In genomic region chr3:147184794-147185193, GRCh38 we compare ENCODE assay signal across 1 cellular context.
TF ChIP-seq lines count a peak whose summit lies in the region.

No MANE protein-coding gene starts in this region.

TF ChIP-seq in HepG2, 621 proteins besides CTCF, POLR2A, EP300 and RAD21 (continued from another document and continues in another):
- TF ChIP-seq ZBTB37 (CRISPR knock-in tag; IDR thresholded peaks at IDR 0.05) (peak; percentile 77; the same call in 1 of the 2 replicates), SYNCRIP (IDR thresholded peaks at IDR 0.05; ENCODE audit: insufficient read depth, low read depth, low read length) (no peak), ZNF280D (CRISPR knock-in tag; IDR thresholded peaks at IDR 0.05) (peak; percentile 93; the same call in 1 of the 2 replicates), JUN (CRISPR knock-in tag; IDR thresholded peaks at IDR 0.05) (0 out of 2 replicates have a peak, but pooled peaks have one; percentile 33), KLF9 (CRISPR knock-in tag; IDR thresholded peaks at IDR 0.05; ENCODE audit: low read depth) (no peak), ZNF331 (CRISPR knock-in tag; IDR thresholded peaks at IDR 0.05) (peak; percentile 79), REPIN1 (CRISPR knock-in tag; IDR thresholded peaks at IDR 0.05; ENCODE audit: borderline replicate concordance, low read depth) (peak; percentile 67; the same call in 1 of the 2 replicates), BHLHE40 (IDR thresholded peaks at IDR 0.05; ENCODE audit: low read length) (peak; percentile 20; the same call in 1 of the 2 replicates), ZNF768 (CRISPR knock-in tag; IDR thresholded peaks at IDR 0.05) (no peak), ZNF513 (CRISPR knock-in tag; conservative IDR thresholded peaks at IDR 0.05) (no peak), ZC3H13 (CRISPR knock-in tag; IDR thresholded peaks at IDR 0.05) (no peak), KMT2B (CRISPR knock-in tag; IDR thresholded peaks at IDR 0.05) (no peak), GFI1 (CRISPR knock-in tag; IDR thresholded peaks at IDR 0.05; ENCODE audit: borderline replicate concordance) (peak; percentile 86; the same call in 1 of the 2 replicates), MTF1 (CRISPR knock-in tag; IDR thresholded peaks at IDR 0.05) (no peak), ZNF263 (CRISPR knock-in tag; IDR thresholded peaks at IDR 0.05) (no peak), SP2 (CRISPR knock-in tag; IDR thresholded peaks at IDR 0.05) (no peak), FOXP1 (IDR thresholded peaks at IDR 0.05) (no peak), FOXP1 (CRISPR knock-in tag; IDR thresholded peaks at IDR 0.05) (peak; percentile 81), ZNF574 (CRISPR knock-in tag; IDR thresholded peaks at IDR 0.05) (peak; percentile 57), NR2F6 (IDR thresholded peaks at IDR 0.05) (peak; percentile 94), NR2F6 (CRISPR knock-in tag; IDR thresholded peaks at IDR 0.05) (peak; percentile 96), ZNF501 (CRISPR knock-in tag; IDR thresholded peaks at IDR 0.05) (no peak; the same call in 1 of the 2 replicates), ZNF777 (CRISPR knock-in tag; IDR thresholded peaks at IDR 0.05) (no peak), MEIS1 (CRISPR knock-in tag; IDR thresholded peaks at IDR 0.05; ENCODE audit: borderline replicate concordance) (peak; percentile 32; the same call in 1 of the 2 replicates), BORCS8-MEF2B (CRISPR knock-in tag; IDR thresholded peaks at IDR 0.05) (no peak), MXI1 (IDR thresholded peaks at IDR 0.05; ENCODE audit: borderline replicate concordance, low read depth, low read length) (0 out of 3 replicates have a peak, but pooled peaks have one; percentile 26), ATAD3A (CRISPR knock-in tag; IDR thresholded peaks at IDR 0.05) (no peak), ZBTB40 (IDR thresholded peaks at IDR 0.05) (no peak), ZBTB40 (CRISPR knock-in tag; IDR thresholded peaks at IDR 0.05) (no peak), ZNF557 (CRISPR knock-in tag; IDR thresholded peaks at IDR 0.05) (no peak), RELA (CRISPR knock-in tag; IDR thresholded peaks at IDR 0.05) (no peak), SNAPC5 (CRISPR knock-in tag; IDR thresholded peaks at IDR 0.05; ENCODE audit: borderline replicate concordance) (no peak), POLR2AphosphoS2 (IDR thresholded peaks at IDR 0.05; ENCODE audit: low read depth, low read length) (no peak), BRCA1 (CRISPR knock-in tag; IDR thresholded peaks at IDR 0.05) (no peak), SMAD9 (CRISPR knock-in tag; IDR thresholded peaks at IDR 0.05) (no peak), ZSCAN29 (CRISPR knock-in tag; conservative IDR thresholded peaks at IDR 0.05) (no peak; the same call in 1 of the 2 replicates), CREB1 (IDR thresholded peaks at IDR 0.05) (no peak), CREB1 (CRISPR knock-in tag; IDR thresholded peaks at IDR 0.05) (peak; percentile 50), MAFG (CRISPR knock-in tag; IDR thresholded peaks at IDR 0.05) (no peak), SP140L (CRISPR knock-in tag; IDR thresholded peaks at IDR 0.05; ENCODE audit: borderline replicate concordance) (peak; percentile 68; the same call in 1 of the 2 replicates), ZNF253 (CRISPR knock-in tag; IDR thresholded peaks at IDR 0.05; ENCODE audit: borderline replicate concordance) (no peak), KAT8 (CRISPR knock-in tag; IDR thresholded peaks at IDR 0.05) (peak; percentile 57; the same call in 1 of the 2 replicates), PAWR (CRISPR knock-in tag; IDR thresholded peaks at IDR 0.05; ENCODE audit: borderline replicate concordance) (no peak), EED (CRISPR knock-in tag; IDR thresholded peaks at IDR 0.05) (no peak), ZUFSP (CRISPR knock-in tag; IDR thresholded peaks at IDR 0.05; ENCODE audit: borderline replicate concordance) (no peak), EHMT2 (IDR thresholded peaks at IDR 0.05; ENCODE audit: borderline replicate concordance, low read depth, low read length) (no peak), ZNF468 (CRISPR knock-in tag; IDR thresholded peaks at IDR 0.05) (no peak), JUND (CRISPR knock-in tag; IDR thresholded peaks at IDR 0.05) (no peak), HNRNPLL (IDR thresholded peaks at IDR 0.05; ENCODE audit: low read depth, low read length, poor library complexity, severe bottlenecking) (no peak), ZNF772 (CRISPR knock-in tag; IDR thresholded peaks at IDR 0.05) (peak; percentile 75), PLRG1 (conservative IDR thresholded peaks at IDR 0.05) (no peak), SOX5 (CRISPR knock-in tag; IDR thresholded peaks at IDR 0.05; ENCODE audit: borderline replicate concordance) (peak; percentile 87)
